In genomic region chr2:111667542-111668273, GRCh38 we compare ENCODE assay signal across 10 cellular contexts.
DNase-seq lines count a peak whose midpoint lies in the region; ATAC-seq and TF ChIP-seq lines count a peak whose summit lies in the region.
"Had no signal": no experiment of that assay in that cellular context is flagged by ENCODE, and none has a peak within 500 bp of the region (broad histone marks: within the 10 kb centered on the region; RNA-seq: fewer than 3 reads in every experiment).

No MANE protein-coding gene starts in this region.

- H3K27me3 ChIP-seq in psoas muscle (ENCODE audit: insufficient read depth in 3 of 3, low read length in 2 of 3) = no peaks in the 10 kb centered on the region

- 68 to 81% (median 69%) methylated on average over 3 of the region's 3 CpGs for WGBS in psoas muscle, 3 donors

- intact Hi-C loops in psoas muscle (cut with DNase I) = loop anchor here in 1 of 2 donors (2.0 kb wide), 1 partner anchor 551 kb away; no protein-coding TSS in a partner anchor

- no peak overlapping the region for H3K27ac ChIP-seq in psoas muscle

- H3K36me3 ChIP-seq in psoas muscle (ENCODE audit: insufficient read depth in 1 of 2, low read depth in 1 of 2) = no peaks in the 10 kb centered on the region

- DNase-seq in GM04503 (ENCODE audit: low read depth) (peak; percentile 26), RKO (ENCODE audit: low spot score) (peak; percentile 61), fibroblast of gingiva (ENCODE audit: low read depth) (peak; percentile 76), psoas muscle (no peak), OCI-M2 (lab: John Stamatoyannopoulos, UW; ENCODE audit: unreplicated experiment) (no peak)
- no peak for DNase-seq in activated CD4-positive, alpha-beta T cell treated with anti-CD3 and anti-CD28 coated beads, Interleukin-2, amount 50 U/mL, for 48 hours
- DNase-seq in stimulated activated CD4-positive, alpha-beta T cell treated with anti-CD3 and anti-CD28 coated beads, Interleukin-4, amount 100 ng/mL, for 1 hour = no peak
- DNase-seq: activated CD4-positive, CD25-positive, alpha-beta regulatory T cell treated with anti-CD3 and anti-CD28 coated beads, Interleukin-2, amount 50 U/mL, for 72 hours; naive B cell had no signal

- TF ChIP-seq CTCF in psoas muscle (IDR thresholded peaks at IDR 0.05) = peak; percentile 43

- no peak overlapping the region for H3K4me3 ChIP-seq in psoas muscle

- ATAC-seq in psoas muscle (peak; percentile 71 to 83 (median 79)), GM21447 (IDR thresholded peaks at IDR 0.05; ENCODE audit: unreplicated experiment) (no peak)

- no peaks in the 10 kb centered on the region for H3K4me1 ChIP-seq in psoas muscle

- no peaks in the 10 kb centered on the region for H3K9me3 ChIP-seq in psoas muscle

Comparison
In these comparisons a context has a peak if more than half of its experiments do, and no peak if none do; other contexts are left out.
1. DNase-seq: peak in GM04503 (single experiment), RKO (single experiment) and fibroblast of gingiva (single experiment); none in psoas muscle (0 of 2), OCI-M2 (single experiment), activated CD4-positive, alpha-beta T cell treated with anti-CD3 and anti-CD28 coated beads, Interleukin-2, amount 50 U/mL, for 48 hours (0 of 2) and stimulated activated CD4-positive, alpha-beta T cell treated with anti-CD3 and anti-CD28 coated beads, Interleukin-4, amount 100 ng/mL, for 1 hour (single experiment).